In genomic region chr18:65363911-65364632, GRCh38 we compare ENCODE assay signal across 19 cellular contexts.
DNase-seq lines count a peak whose midpoint lies in the region; TF ChIP-seq lines count a peak whose summit lies in the region.
"Had no signal": no experiment of that assay in that cellular context is flagged by ENCODE, and none has a peak within 500 bp of the region (broad histone marks: within the 10 kb centered on the region; RNA-seq: fewer than 3 reads in every experiment).

No MANE protein-coding gene starts in this region.

- H3K4me1 ChIP-seq in HUES64 (ENCODE audit: insufficient read depth, low read length) (peaks cover 35% of the 10 kb centered on the region), neuronal stem cell (ENCODE audit: control insufficient read depth in 2 of 2, insufficient read depth in 1 of 2, low read depth in 1 of 2, low read length in 2 of 2) (peaks cover 0 to 16% of the 10 kb centered on the region in 2 donors), vagina (no peaks in the 10 kb centered on the region)
- H3K4me1 ChIP-seq: Peyer's patch had no signal

- peak overlapping the region; percentile 53 for H2AFZ ChIP-seq in neuronal stem cell (ENCODE audit: low read length)

- H3K14ac ChIP-seq in neuronal stem cell (ENCODE audit: low read length): no peak overlapping the region

- H2BK5ac ChIP-seq in neuronal stem cell (ENCODE audit: low read length): no peak overlapping the region

- no peaks in the 10 kb centered on the region for H3K36me3 ChIP-seq in HUES64 (ENCODE audit: insufficient read depth, low read length)
- no peaks in the 10 kb centered on the region for H3K36me3 ChIP-seq in neuronal stem cell (replicated peaks in 1 of 2; ENCODE audit: control insufficient read depth in 2 of 2, insufficient read depth in 2 of 2, low read length in 2 of 2)
- H3K36me3 ChIP-seq in vagina: no peaks in the 10 kb centered on the region
- H3K36me3 ChIP-seq: Peyer's patch had no signal

- H3K4me3 ChIP-seq in HUES64 (ENCODE audit: low read length) (no peak overlapping the region), neuronal stem cell (ENCODE audit: low read length in 2 of 2) (no peak overlapping the region), vagina (no peak overlapping the region)
- H3K4me3 ChIP-seq: GM12878, Peyer's patch had no signal

- H3K27ac ChIP-seq in HUES64 (ENCODE audit: low read depth, low read length): peak overlapping the region; percentile 92
- H3K27ac ChIP-seq in neuronal stem cell (replicated peaks; ENCODE audit: low read length): no peak overlapping the region
- H3K27ac ChIP-seq in vagina: no peak overlapping the region
- H3K27ac ChIP-seq: Peyer's patch had no signal

- no peak overlapping the region for H3K18ac ChIP-seq in neuronal stem cell (ENCODE audit: low read length)

- H3K9ac ChIP-seq in HUES64 (ENCODE audit: low read depth, low read length): peak overlapping the region; percentile 44; the same call in 1 of the 2 replicates
- H3K9ac ChIP-seq in neuronal stem cell (ENCODE audit: low read depth, low read length, poor library complexity): no peak overlapping the region

- WGBS in HUES64: 79% methylated on average over 4 of the region's 4 CpGs
- WGBS in neuronal stem cell (ENCODE audit: extremely low coverage in 2 of 2, insufficient read length in 2 of 2, insufficient replicate concordance in 1 of 2), 2 donors: no CpG with 5 or more reads among the region's 4 CpGs

- H3K4ac ChIP-seq in neuronal stem cell (ENCODE audit: low read length): no peak overlapping the region

- no peak overlapping the region for H4K91ac ChIP-seq in neuronal stem cell (ENCODE audit: low read depth, low read length, poor library complexity)

- no peak overlapping the region for H2BK120ac ChIP-seq in neuronal stem cell (ENCODE audit: low read depth, low read length)

- TF ChIP-seq CTCF in vagina (IDR thresholded peaks at IDR 0.05): no peak

- no peak overlapping the region for H3K4me2 ChIP-seq in neuronal stem cell (ENCODE audit: insufficient read depth, low read length, poor library complexity, severe bottlenecking)

- H3K27me3 ChIP-seq in HUES64 (ENCODE audit: insufficient read depth, low read length) (no peaks in the 10 kb centered on the region), neuronal stem cell (ENCODE audit: control insufficient read depth in 3 of 3, insufficient read depth in 3 of 3, low read depth in 1 of 3, low read length in 3 of 3) (no peaks in the 10 kb centered on the region), vagina (no peaks in the 10 kb centered on the region)
- H3K27me3 ChIP-seq: Peyer's patch had no signal

- no peak overlapping the region for H2BK12ac ChIP-seq in neuronal stem cell (ENCODE audit: low read length)

- intact Hi-C loops in vagina (cut with DNase I): no loop called here

- no peaks in the 10 kb centered on the region for H3K79me1 ChIP-seq in neuronal stem cell (ENCODE audit: low read depth, low read length)

- no peak overlapping the region for H2AK5ac ChIP-seq in neuronal stem cell (ENCODE audit: low read depth, low read length)

- no peaks in the 10 kb centered on the region for H3K9me3 ChIP-seq in HUES64 (ENCODE audit: insufficient read depth, low read depth, low read length)
- H3K9me3 ChIP-seq in neuronal stem cell (replicated peaks in 1 of 2; ENCODE audit: control insufficient read depth in 2 of 2, insufficient read depth in 1 of 2, low read depth in 1 of 2, low read length in 2 of 2): no peaks in the 10 kb centered on the region
- no peaks in the 10 kb centered on the region for H3K9me3 ChIP-seq in vagina
- H3K9me3 ChIP-seq: Peyer's patch had no signal

- no peak overlapping the region for H4K8ac ChIP-seq in neuronal stem cell (ENCODE audit: low read depth, low read length)

- no peak overlapping the region for H3K23ac ChIP-seq in neuronal stem cell (ENCODE audit: low read depth, low read length, poor library complexity)

- no peak overlapping the region for H2BK15ac ChIP-seq in neuronal stem cell (ENCODE audit: low read length)

- TF ChIP-seq POLR2A in vagina (IDR thresholded peaks at IDR 0.05): no peak

- peak; percentile 4 for DNase-seq in A172 (ENCODE audit: low spot score)
- peak; percentile 90 for DNase-seq in islet precursor cell
- no peak for DNase-seq in neuronal stem cell (ENCODE audit: low spot score)
- DNase-seq in SW480 (ENCODE audit: low spot score): no peak
- DNase-seq in GM19240 (ENCODE audit: insufficient read length, low spot score): no peak
- DNase-seq in vagina (ENCODE audit: extremely low spot score in 2 of 2): no peak
- DNase-seq: 8988T, EL, HFFc6, Kasumi-1, NCI-H1417, NCI-H1694 treated with DMSO at 0.1 percent for 48 hours, NCI-H2081 treated with DMSO at 0.1 percent for 48 hours, NCI-H2171 treated with DMSO at 0.1 percent for 48 hours, NCI-H524 treated with DMSO at 0.1 percent for 48 hours, NCI-H82, Peyer's patch had no signal

Comparison
In these comparisons a context has a peak if more than half of its experiments do, and no peak if none do; other contexts are left out.
1. DNase-seq: peak in A172 (single experiment) and islet precursor cell (single experiment); none in neuronal stem cell (single experiment), SW480 (single experiment), GM19240 (single experiment) and vagina (0 of 2).